32 cellular contexts compared by ENCODE assay signal in the genomic region with DNA sequence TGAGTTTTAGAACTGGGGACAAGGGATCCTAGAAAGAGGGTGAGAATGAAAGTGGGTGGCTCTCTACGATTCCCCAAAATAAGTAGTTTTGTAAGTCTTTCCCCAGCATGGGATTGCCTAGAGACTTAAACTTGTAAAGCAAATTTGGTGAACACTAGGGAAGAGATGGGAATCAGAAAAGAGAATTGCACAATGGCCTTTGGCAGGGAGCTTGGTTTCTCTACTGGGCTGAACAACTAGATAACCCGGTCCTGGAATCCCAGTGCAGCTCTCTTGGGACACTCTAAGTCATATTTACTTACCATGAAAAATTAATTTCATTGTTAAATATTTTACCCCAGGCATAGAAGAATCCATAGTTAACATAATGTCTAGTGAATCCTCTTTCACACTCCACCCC. TPM values are rescaled to one million over a fixed set of nuclear protein-coding genes. Genes with fewer than 3 reads are reported as not detected.
A peak's percentile ranks its signal among the peaks of the same experiment; 100 is the strongest.
DNase-seq lines count a peak whose midpoint lies in the region; ATAC-seq, FAIRE-seq and TF ChIP-seq lines count a peak whose summit lies in the region.
"Had no signal": no experiment of that assay in that cellular context is flagged by ENCODE, and none has a peak within 500 bp of the region (broad histone marks: within the 10 kb centered on the region; RNA-seq: fewer than 3 reads in every experiment).

No MANE protein-coding gene starts in this region.

- in situ Hi-C loops in HepG2 (cut with HindIII; ENCODE audit: extremely low pct_ligation_motif_present, low pct_unique_long_range_greater_than_20kb) = no loop called here

- H3K4me2 ChIP-seq in HepG2 (ENCODE audit: low read depth, low read length) = no peak overlapping the region
- H3K4me2 ChIP-seq: PC-9 had no signal

- no peak overlapping the region for H3K9ac ChIP-seq in HepG2 (ENCODE audit: insufficient read depth, low read depth, low read length)

- H3K4me3 ChIP-seq in right lobe of liver (no peak overlapping the region), HepG2 (replicated peaks in 1 of 3; ENCODE audit: insufficient read depth in 1 of 3, low read depth in 2 of 3, low read length in 3 of 3) (no peak overlapping the region), fibroblast of pulmonary artery (replicated peaks; ENCODE audit: low read depth, low read length) (no peak overlapping the region)
- H3K4me3 ChIP-seq: cardiac muscle cell, esophagus muscularis mucosa, PC-9, thyroid gland had no signal

- CTCF ChIA-PET in HepG2 (lab: Yijun Ruan, JAX; ENCODE audit: low intra/inter-chr PET ratio, low total read pairs) = no interaction called here

- 39% methylated on average over 2 of the region's 2 CpGs for WGBS in right lobe of liver (ENCODE audit: insufficient coverage, low coverage, low lambda C conversion rate, missing lambda C conversion rate)
- WGBS in HepG2 (ENCODE audit: low lambda C conversion rate) = 92% methylated on average over 2 of the region's 2 CpGs

- ATAC-seq in right lobe of liver (peak; percentile 81 to 94 (median 86)), HepG2 (no peak), omental fat pad (ENCODE audit: low FRiP score) (peak; percentile 56), HG03196 (IDR thresholded peaks at IDR 0.05; ENCODE audit: unreplicated experiment) (no peak)
- ATAC-seq: CD8-positive, alpha-beta T cell; WTC11 had no signal

- DNase-seq in right lobe of liver (peak in 1 of 3 donors; percentile 65), HepG2 (ENCODE audit: low spot score) (no peak), fibroblast of pulmonary artery (ENCODE audit: low read depth) (peak; percentile 59), omental fat pad (ENCODE audit: low spot score) (no peak), ecto neural progenitor cell (ENCODE audit: low spot score) (no peak), NCI-H2107 (lab: John Stamatoyannopoulos, UW) (no peak), mucosa of gallbladder (ENCODE audit: low spot score) (no peak)
- DNase-seq: activated CD4-positive, alpha-beta T cell treated with anti-CD3 and anti-CD28 coated beads, Interleukin-2, amount 10 ng/mL, durations not matched to agents 7 days and 5 days; activated naive CD4-positive, alpha-beta T cell treated with anti-CD3 and anti-CD28 coated beads, Interleukin-2, amount 50 U/mL, for 16 hours; anterior cingulate cortex; CD8-positive, alpha-beta T cell; EL; endodermal cell; GOT3; HFFc6; Kasumi-1; mesendoderm; NCI-H1694 treated with DMSO at 0.1 percent for 48 hours; NCI-H2171; NCI-H510A treated with DMSO at 0.1 percent for 48 hours; PC-9; SIG-M5; small intestine; SW 1271; thyroid gland had no signal

- no TSS peak for BruUV-seq in HepG2 (replicated peaks; lab: Mats Ljungman, UMichigan)

- intact Hi-C loops in right lobe of liver (cut with DNase I) (no loop called here), HepG2 (cut with micrococcal nuclease; ENCODE audit: unreplicated experiment) (no loop called here)

- no peak for TF ChIP-seq POLR2A in right lobe of liver (IDR thresholded peaks at IDR 0.05)
- no peak for TF ChIP-seq POLR2A in HepG2 (IDR thresholded peaks at IDR 0.05; ENCODE audit: insufficient read depth in 1 of 2, low read depth in 2 of 2, low read length in 2 of 2)

- H3K36me3 ChIP-seq in right lobe of liver (no peaks in the 10 kb centered on the region), HepG2 (replicated peaks in 1 of 2; ENCODE audit: control insufficient read depth in 1 of 2, insufficient read depth in 2 of 2, low read length in 2 of 2) (peaks cover 2 to 6% of the 10 kb centered on the region in 2 experiments; a peak in 3 of 5 replicates)
- H3K36me3 ChIP-seq: cardiac muscle cell, thyroid gland had no signal

- H3K27ac ChIP-seq in right lobe of liver (no peak overlapping the region), HepG2 (ENCODE audit: extremely low read length, insufficient read depth, low read length) (no peak overlapping the region)
- H3K27ac ChIP-seq: cardiac muscle cell, HL-60, PC-9, thyroid gland had no signal

- no peaks in the 10 kb centered on the region for H4K20me1 ChIP-seq in HepG2 (ENCODE audit: insufficient read depth, low read length)

- POLR2A ChIA-PET in HepG2 (lab: Yijun Ruan, JAX) = no interaction called here

- no peaks in the 10 kb centered on the region for H3K27me3 ChIP-seq in right lobe of liver
- no peaks in the 10 kb centered on the region for H3K27me3 ChIP-seq in HepG2 (ENCODE audit: control insufficient read depth in 1 of 2, insufficient read depth in 2 of 2, low read length in 2 of 2)
- H3K27me3 ChIP-seq: cardiac muscle cell, esophagus muscularis mucosa, thyroid gland had no signal

- no peak for TF ChIP-seq EP300 in HepG2 (IDR thresholded peaks at IDR 0.05; ENCODE audit: low read depth in 2 of 2, low read length in 2 of 2)
- TF ChIP-seq EP300 in HepG2 (CRISPR knock-in tag; IDR thresholded peaks at IDR 0.05; ENCODE audit: borderline replicate concordance) = no peak

- H3K9me3 ChIP-seq in right lobe of liver (no peaks in the 10 kb centered on the region), HepG2 (ENCODE audit: low read length) (no peaks in the 10 kb centered on the region)
- H3K9me3 ChIP-seq: esophagus muscularis mucosa, thyroid gland had no signal

- TF ChIP-seq CTCF in right lobe of liver (IDR thresholded peaks at IDR 0.05) (no peak), HepG2 (CRISPR knock-in tag; IDR thresholded peaks at IDR 0.05) (no peak), fibroblast of pulmonary artery (IDR thresholded peaks at IDR 0.05; ENCODE audit: low read length, missing control alignments) (no peak), omental fat pad (IDR thresholded peaks at IDR 0.05) (no peak)

- no peak for FAIRE-seq in HepG2 (lab: Jason Lieb, UNC)
- FAIRE-seq: A204.1, GM12892, small intestine had no signal

- no peaks in the 10 kb centered on the region for H3K79me2 ChIP-seq in HepG2 (ENCODE audit: insufficient read depth, low read length)

- TF ChIP-seq RAD21 in HepG2 (CRISPR knock-in tag; IDR thresholded peaks at IDR 0.05) = no peak

- no peak overlapping the region for H2AFZ ChIP-seq in HepG2 (ENCODE audit: low read length)
- H2AFZ ChIP-seq: PC-9 had no signal

- H3K4me1 ChIP-seq in right lobe of liver (peaks cover 0 to 8% (median 0%) of the 10 kb centered on the region in 4 donors), HepG2 (ENCODE audit: insufficient read depth, low read length) (no peaks in the 10 kb centered on the region)
- H3K4me1 ChIP-seq: thyroid gland had no signal

RNA-seq across cellular contexts. Expression of a gene that starts 16.5 kb away (rescaled TPM):
- total RNA-seq in right lobe of liver = 1 to 10 TPM; 3.2 to 8.9 (median 4.6) TPM
- 32.1 and 41.5 TPM in 2 replicates for total RNA-seq in HepG2 (2016; rRNA removed; fragmentation: Illumina TruSeq; extraction: Trizol)
- 14.5 and 16.4 TPM in 2 replicates for total RNA-seq in HepG2 (2016; cell fraction: cytosol; rRNA removed; fragmentation: Illumina TruSeq; extraction: Trizol; ENCODE audit: low read depth)
- total RNA-seq in HepG2 (2016; cell fraction: insoluble cytoplasmic fraction; rRNA removed; fragmentation: Illumina TruSeq; extraction: Trizol) = 32.5 and 37.7 TPM in 2 replicates
- total RNA-seq in HepG2 (2016; cell fraction: membrane; rRNA removed; fragmentation: Illumina TruSeq; extraction: Trizol) = 29.9 and 37.7 TPM in 2 replicates
- total RNA-seq in HepG2 (2016; cell fraction: nucleus; rRNA removed; fragmentation: Illumina TruSeq; extraction: Trizol) = 12.8 and 15.8 TPM in 2 replicates
- 25.6 and 26.3 TPM in 2 replicates for polyA plus RNA-seq in HepG2 (2011; rRNA removed)
- 24.2 and 27.8 TPM in 2 replicates for polyA plus RNA-seq in HepG2 (2011; cell fraction: cytosol; rRNA removed)
- 15.2 and 21.0 TPM in 2 replicates for polyA plus RNA-seq in HepG2 (2011; cell fraction: nucleus; rRNA removed)
- polyA plus RNA-seq in HepG2 (2012) = 22.4 and 23.6 TPM in 2 replicates
- 10.5 and 15.8 TPM in 2 replicates for polyA plus RNA-seq in HepG2 (2016; cell fraction: cytosol; fragmentation: Illumina TruSeq; extraction: Trizol; ENCODE audit: low read depth)
- polyA plus RNA-seq in HepG2 (2016; cell fraction: insoluble cytoplasmic fraction; fragmentation: Illumina TruSeq; extraction: Trizol; ENCODE audit: low read depth) = 32.8 and 34.6 TPM in 2 replicates
- 19.7 and 26.1 TPM in 2 replicates for polyA plus RNA-seq in HepG2 (2016; cell fraction: membrane; fragmentation: Illumina TruSeq; extraction: Trizol; ENCODE audit: low read depth)
- polyA plus RNA-seq in HepG2 (2016; cell fraction: nucleus; fragmentation: Illumina TruSeq; extraction: Trizol; ENCODE audit: insufficient read depth, low read depth) = 22.7 and 24.5 TPM in 2 replicates
- 4.3 and 19.3 TPM in 2 replicates for polyA minus RNA-seq in HepG2 (2011; rRNA and poly(A)+ RNA removed; ENCODE audit: low replicate concordance)
- polyA minus RNA-seq in HepG2 (2011; cell fraction: cytosol; rRNA and poly(A)+ RNA removed) = 9.7 and 11.2 TPM in 2 replicates
- polyA minus RNA-seq in HepG2 (2011; cell fraction: nucleus; rRNA and poly(A)+ RNA removed) = 6.1 and 8.6 TPM in 2 replicates
- 10 to 100 TPM; 12.4 to 32.0 (median 15.9) TPM for total RNA-seq in omental fat pad
- 4.3 TPM for total RNA-seq in mucosa of gallbladder

RNA-seq across cellular contexts. Expression of a gene that starts 22.8 kb away (rescaled TPM):
- total RNA-seq in right lobe of liver = 1 to 10 TPM in 4 of 6 experiments, under 1 TPM in 2; 0.58 to 4.8 (median 1.7) TPM
- total RNA-seq in HepG2 (2016; rRNA removed; fragmentation: Illumina TruSeq; extraction: Trizol) = 0.17 and 0.35 TPM in 2 replicates
- total RNA-seq in HepG2 (2016; cell fraction: cytosol; rRNA removed; fragmentation: Illumina TruSeq; extraction: Trizol; ENCODE audit: low read depth) = 0.62 and 0.91 TPM in 2 replicates
- 0.09 and 0.39 TPM in 2 replicates for total RNA-seq in HepG2 (2016; cell fraction: insoluble cytoplasmic fraction; rRNA removed; fragmentation: Illumina TruSeq; extraction: Trizol)
- 0.62 and 0.79 TPM in 2 replicates for total RNA-seq in HepG2 (2016; cell fraction: membrane; rRNA removed; fragmentation: Illumina TruSeq; extraction: Trizol)
- 0.34 and 0.53 TPM in 2 replicates for total RNA-seq in HepG2 (2016; cell fraction: nucleus; rRNA removed; fragmentation: Illumina TruSeq; extraction: Trizol)
- 0.69 and 0.80 TPM in 2 replicates for polyA plus RNA-seq in HepG2 (2011; rRNA removed)
- 0.56 and 0.67 TPM in 2 replicates for polyA plus RNA-seq in HepG2 (2011; cell fraction: cytosol; rRNA removed)
- 1.7 and 1.8 TPM in 2 replicates for polyA plus RNA-seq in HepG2 (2011; cell fraction: nucleus; rRNA removed)
- 0.86 and 1.1 TPM in 2 replicates for polyA plus RNA-seq in HepG2 (2012)
- 0.73 and 0.76 TPM in 2 replicates for polyA plus RNA-seq in HepG2 (2016; cell fraction: cytosol; fragmentation: Illumina TruSeq; extraction: Trizol; ENCODE audit: low read depth)
- polyA plus RNA-seq in HepG2 (2016; cell fraction: insoluble cytoplasmic fraction; fragmentation: Illumina TruSeq; extraction: Trizol; ENCODE audit: low read depth) = 0.26 and 0.31 TPM in 2 replicates
- 0.96 and 1.0 TPM in 2 replicates for polyA plus RNA-seq in HepG2 (2016; cell fraction: membrane; fragmentation: Illumina TruSeq; extraction: Trizol; ENCODE audit: low read depth)
- polyA plus RNA-seq in HepG2 (2016; cell fraction: nucleus; fragmentation: Illumina TruSeq; extraction: Trizol; ENCODE audit: insufficient read depth, low read depth) = 0.85 and 1.3 TPM in 2 replicates
- polyA minus RNA-seq in HepG2 (2011; rRNA and poly(A)+ RNA removed; ENCODE audit: low replicate concordance) = 0.52 and 4.5 TPM in 2 replicates
- not detected in 2 replicates for polyA minus RNA-seq in HepG2 (2011; cell fraction: cytosol; rRNA and poly(A)+ RNA removed)
- polyA minus RNA-seq in HepG2 (2011; cell fraction: nucleus; rRNA and poly(A)+ RNA removed) = 0.50 and 0.90 TPM in 2 replicates
- 10 to 100 TPM in 1 of 4 donors, 1 to 10 TPM in 3; 3.2 to 12.1 (median 4.4) TPM for total RNA-seq in omental fat pad
- total RNA-seq in mucosa of gallbladder = 2.1 TPM

RNA-seq across cellular contexts. Expression of a gene that starts 55.7 kb away (rescaled TPM):
- total RNA-seq in right lobe of liver (10 to 100 TPM; 22.7 to 42.5 (median 25.0) TPM), HepG2 (2016; rRNA removed; fragmentation: Illumina TruSeq; extraction: Trizol) (25.1 and 30.6 TPM in 2 replicates), omental fat pad (10 to 100 TPM; 19.5 to 32.0 (median 24.1) TPM), mucosa of gallbladder (51.5 TPM)
- total RNA-seq in HepG2 (2016; cell fraction: cytosol; rRNA removed; fragmentation: Illumina TruSeq; extraction: Trizol; ENCODE audit: low read depth) = 3.6 and 6.1 TPM in 2 replicates
- 26.6 and 27.5 TPM in 2 replicates for total RNA-seq in HepG2 (2016; cell fraction: insoluble cytoplasmic fraction; rRNA removed; fragmentation: Illumina TruSeq; extraction: Trizol)
- 23.5 and 27.1 TPM in 2 replicates for total RNA-seq in HepG2 (2016; cell fraction: membrane; rRNA removed; fragmentation: Illumina TruSeq; extraction: Trizol)
- 13.8 and 17.8 TPM in 2 replicates for total RNA-seq in HepG2 (2016; cell fraction: nucleus; rRNA removed; fragmentation: Illumina TruSeq; extraction: Trizol)
- 10.6 and 15.4 TPM in 2 replicates for polyA plus RNA-seq in HepG2 (2011; rRNA removed)
- 12.4 and 12.5 TPM in 2 replicates for polyA plus RNA-seq in HepG2 (2011; cell fraction: cytosol; rRNA removed)
- 13.5 and 14.8 TPM in 2 replicates for polyA plus RNA-seq in HepG2 (2011; cell fraction: nucleus; rRNA removed)
- polyA plus RNA-seq in HepG2 (2012) = 13.4 and 14.4 TPM in 2 replicates
- 4.6 and 6.3 TPM in 2 replicates for polyA plus RNA-seq in HepG2 (2016; cell fraction: cytosol; fragmentation: Illumina TruSeq; extraction: Trizol; ENCODE audit: low read depth)
- polyA plus RNA-seq in HepG2 (2016; cell fraction: insoluble cytoplasmic fraction; fragmentation: Illumina TruSeq; extraction: Trizol; ENCODE audit: low read depth) = 25.9 and 26.3 TPM in 2 replicates
- 15.8 and 17.3 TPM in 2 replicates for polyA plus RNA-seq in HepG2 (2016; cell fraction: membrane; fragmentation: Illumina TruSeq; extraction: Trizol; ENCODE audit: low read depth)
- polyA plus RNA-seq in HepG2 (2016; cell fraction: nucleus; fragmentation: Illumina TruSeq; extraction: Trizol; ENCODE audit: insufficient read depth, low read depth) = 17.9 and 18.6 TPM in 2 replicates
- polyA minus RNA-seq in HepG2 (2011; rRNA and poly(A)+ RNA removed; ENCODE audit: low replicate concordance) = 35.9 and 42.8 TPM in 2 replicates
- 9.6 and 11.4 TPM in 2 replicates for polyA minus RNA-seq in HepG2 (2011; cell fraction: cytosol; rRNA and poly(A)+ RNA removed)
- polyA minus RNA-seq in HepG2 (2011; cell fraction: nucleus; rRNA and poly(A)+ RNA removed) = 11.6 and 14.2 TPM in 2 replicates

Comparison
In these comparisons a context has a peak if more than half of its experiments do, and no peak if none do; other contexts are left out.
1. ATAC-seq: peak in right lobe of liver (4 of 4) and omental fat pad (single experiment); none in HepG2 (single experiment) and HG03196 (single experiment).